ENCODE assay signal across 10 cellular contexts in genomic region chr9:27535701-27536118, GRCh38. TPM values are rescaled to one million over a fixed set of nuclear protein-coding genes. Genes with fewer than 3 reads are reported as not detected.
DNase-seq lines count a peak whose midpoint lies in the region; FAIRE-seq and TF ChIP-seq lines count a peak whose summit lies in the region.
"Had no signal": no experiment of that assay in that cellular context is flagged by ENCODE, and none has a peak within 500 bp of the region (broad histone marks: within the 10 kb centered on the region; RNA-seq: fewer than 3 reads in every experiment).

No MANE protein-coding gene starts in this region.

- FAIRE-seq in H54 (lab: Jason Lieb, UNC): peak; percentile 83

- intact Hi-C loops in activated T-helper 2 cell treated with anti-CD3 and anti-CD28 coated beads, Interferon-gamma antibody, Interleukin-2, Interleukin-4, amounts not matched to agents 10 μg/mL and 5 μg/mL and 100 μg/mL, durations not matched to agents 14 hours and 24 hours and 36 hours (cut with micrococcal nuclease): no loop called here

- no peak overlapping the region for H3K4me3 Mint-ChIP-seq in activated T-helper 2 cell treated with anti-CD3 and anti-CD28 coated beads, Interferon-gamma antibody, Interleukin-2, Interleukin-4, amounts not matched to agents 10 μg/mL and 5 μg/mL and 100 μg/mL, durations not matched to agents 14 hours and 24 hours and 36 hours (ENCODE audit: low read depth)
- H3K4me3 Mint-ChIP-seq: stimulated activated naive B cell treated with anti-CD40 and anti-IgM and Interleukin-4, amounts not matched to agents 10 μg/mL and 1 μg/mL and 100 μg/mL, for 72 hours had no signal

- H3K27ac Mint-ChIP-seq in activated T-helper 2 cell treated with anti-CD3 and anti-CD28 coated beads, Interferon-gamma antibody, Interleukin-2, Interleukin-4, amounts not matched to agents 10 μg/mL and 5 μg/mL and 100 μg/mL, durations not matched to agents 14 hours and 24 hours and 36 hours: no peak overlapping the region

- H3K9me3 Mint-ChIP-seq in activated T-helper 2 cell treated with anti-CD3 and anti-CD28 coated beads, Interferon-gamma antibody, Interleukin-2, Interleukin-4, amounts not matched to agents 10 μg/mL and 5 μg/mL and 100 μg/mL, durations not matched to agents 14 hours and 24 hours and 36 hours: no peaks in the 10 kb centered on the region

- peaks cover 9% of the 10 kb centered on the region for H3K27me3 Mint-ChIP-seq in activated T-helper 2 cell treated with anti-CD3 and anti-CD28 coated beads, Interferon-gamma antibody, Interleukin-2, Interleukin-4, amounts not matched to agents 10 μg/mL and 5 μg/mL and 100 μg/mL, durations not matched to agents 14 hours and 24 hours and 36 hours (ENCODE audit: low read depth)
- H3K27me3 Mint-ChIP-seq: stimulated activated naive B cell treated with anti-CD40 and anti-IgM and Interleukin-4, amounts not matched to agents 10 μg/mL and 1 μg/mL and 100 μg/mL, for 72 hours had no signal

- no peaks in the 10 kb centered on the region for H3K36me3 Mint-ChIP-seq in activated T-helper 2 cell treated with anti-CD3 and anti-CD28 coated beads, Interferon-gamma antibody, Interleukin-2, Interleukin-4, amounts not matched to agents 10 μg/mL and 5 μg/mL and 100 μg/mL, durations not matched to agents 14 hours and 24 hours and 36 hours (ENCODE audit: low read depth)

- H3K27me3 ChIP-seq in layer of hippocampus (ENCODE audit: control insufficient read depth, insufficient read depth, low read length): no peaks in the 10 kb centered on the region

- TF ChIP-seq POLR2A in H54 (IDR thresholded peaks at IDR 0.05; ENCODE audit: low read depth, low read length): no peak

- no peak for DNase-seq in H54 (ENCODE audit: insufficient read length, low spot score)
- peak; percentile 50 for DNase-seq in OCI-M1 (lab: John Stamatoyannopoulos, UW)
- no peak for DNase-seq in glomerular visceral epithelial cell (ENCODE audit: extremely low spot score)
- DNase-seq in DMS79 treated with DMSO at 0.1 percent for 48 hours (lab: John Stamatoyannopoulos, UW): no peak
- no peak for DNase-seq in activated T-helper 2 cell treated with anti-CD3 and anti-CD28 coated beads, Interferon-gamma antibody, Interleukin-2, Interleukin-4, amounts not matched to agents 10 μg/mL and 5 μg/mL and 100 μg/mL, durations not matched to agents 14 hours and 24 hours and 36 hours (ENCODE audit: low spot score)
- no peak for DNase-seq in inferior parietal cortex (ENCODE audit: extremely low spot score)
- DNase-seq: stimulated activated naive B cell treated with anti-CD40 and anti-IgM and Interleukin-4, amounts not matched to agents 10 μg/mL and 1 μg/mL and 100 μg/mL, for 72 hours had no signal

- peak overlapping the region; percentile 76 for H3K27ac ChIP-seq in layer of hippocampus (ENCODE audit: low read depth, low read length)

- TF ChIP-seq CTCF in GM12874 (IDR thresholded peaks at IDR 0.05; ENCODE audit: insufficient read depth, low read depth, low read length): peak; percentile 53

- no peaks in the 10 kb centered on the region for H3K4me1 Mint-ChIP-seq in activated T-helper 2 cell treated with anti-CD3 and anti-CD28 coated beads, Interferon-gamma antibody, Interleukin-2, Interleukin-4, amounts not matched to agents 10 μg/mL and 5 μg/mL and 100 μg/mL, durations not matched to agents 14 hours and 24 hours and 36 hours (ENCODE audit: low read depth)

RNA-seq across cellular contexts. Expression of gene MOB3B, which starts 6.1 kb away (rescaled TPM):
- total RNA-seq in activated T-helper 2 cell treated with anti-CD3 and anti-CD28 coated beads, Interferon-gamma antibody, Interleukin-2, Interleukin-4, amounts not matched to agents 10 μg/mL and 5 μg/mL and 100 μg/mL, durations not matched to agents 14 hours and 24 hours and 36 hours: 0.94 and 1.3 TPM in 2 replicates

RNA-seq across cellular contexts. Expression of gene IFNK, which starts 11.6 kb away (rescaled TPM):
- not detected in 2 replicates for total RNA-seq in activated T-helper 2 cell treated with anti-CD3 and anti-CD28 coated beads, Interferon-gamma antibody, Interleukin-2, Interleukin-4, amounts not matched to agents 10 μg/mL and 5 μg/mL and 100 μg/mL, durations not matched to agents 14 hours and 24 hours and 36 hours
- total RNA-seq: dermis microvascular lymphatic vessel endothelial cell had no signal

RNA-seq across cellular contexts. Expression of gene C9orf72, which starts 37.6 kb away (rescaled TPM):
- total RNA-seq in activated T-helper 2 cell treated with anti-CD3 and anti-CD28 coated beads, Interferon-gamma antibody, Interleukin-2, Interleukin-4, amounts not matched to agents 10 μg/mL and 5 μg/mL and 100 μg/mL, durations not matched to agents 14 hours and 24 hours and 36 hours: 6.2 and 6.8 TPM in 2 replicates
